Comparison of ENCODE assay signal across 8 cellular contexts in genomic region chr4:43776371-43776770, GRCh38.
A peak's percentile ranks its signal among the peaks of the same experiment; 100 is the strongest.
DNase-seq lines count a peak whose midpoint lies in the region; ATAC-seq and TF ChIP-seq lines count a peak whose summit lies in the region.

No MANE protein-coding gene starts in this region.

- peaks cover 3% of the 10 kb centered on the region for H3K27me3 Mint-ChIP-seq in nephron (ENCODE audit: low read depth)

- ATAC-seq in GM21737 (IDR thresholded peaks at IDR 0.05; ENCODE audit: unreplicated experiment): no peak
- ATAC-seq in HG02759 (IDR thresholded peaks at IDR 0.05; ENCODE audit: unreplicated experiment): no peak

- H3K4me1 Mint-ChIP-seq in nephron: no peaks in the 10 kb centered on the region

- peak; percentile 5 for DNase-seq in NCI-H1105 treated with DMSO at 0.1 percent for 48 hours (lab: John Stamatoyannopoulos, UW)
- no peak for DNase-seq in NCI-H1105 (lab: John Stamatoyannopoulos, UW)
- peak; percentile 5 for DNase-seq in amniotic epithelial cell (ENCODE audit: low read depth)
- DNase-seq in GM19238 (ENCODE audit: insufficient read length, low spot score): no peak

- no peaks in the 10 kb centered on the region for H3K9me3 Mint-ChIP-seq in nephron

- H3K27ac Mint-ChIP-seq in nephron: no peak overlapping the region

- TF ChIP-seq CTCF in LNCAP (IDR thresholded peaks at IDR 0.05) (peak; percentile 47; the same call in 1 of the 2 replicates), nephron (IDR thresholded peaks at IDR 0.05; ENCODE audit: unreplicated experiment in 3 of 3) (peak; percentile 17 to 55 (median 32))

- no peak overlapping the region for H3K4me3 Mint-ChIP-seq in nephron

- no peaks in the 10 kb centered on the region for H3K36me3 Mint-ChIP-seq in nephron (ENCODE audit: low read depth)

Comparison
In these comparisons a context has a peak if more than half of its experiments do, and no peak if none do; other contexts are left out.
1. DNase-seq: peak in NCI-H1105 treated with DMSO at 0.1 percent for 48 hours (single experiment) and amniotic epithelial cell (single experiment); none in NCI-H1105 (single experiment) and GM19238 (single experiment).